In the genomic region with DNA sequence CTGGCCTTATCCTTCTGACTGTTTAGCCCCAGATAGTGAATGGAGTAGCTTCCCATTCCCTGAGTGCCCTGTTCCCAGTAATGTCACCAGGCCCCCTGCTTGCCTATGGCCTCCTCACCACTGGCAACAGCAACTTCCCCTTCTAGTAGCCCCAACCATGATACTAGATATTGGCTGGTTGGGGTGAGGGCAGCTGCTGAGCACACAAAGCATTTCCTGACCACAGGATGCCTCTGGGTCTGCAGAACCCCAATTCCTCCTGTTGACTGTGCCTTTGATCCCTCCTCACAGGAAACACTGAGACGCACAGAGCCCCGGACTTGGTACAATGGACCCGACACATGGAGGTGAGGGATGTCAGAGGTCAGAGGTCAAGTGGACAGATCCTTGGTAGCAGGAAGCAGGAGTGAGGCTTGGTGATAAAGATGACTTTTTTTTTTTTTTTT, we compare ENCODE assay signal across 14 cellular contexts. TPM values are rescaled to one million over a fixed set of nuclear protein-coding genes. Genes with fewer than 3 reads are reported as not detected.
DNase-seq lines count a peak whose midpoint lies in the region; ATAC-seq, FAIRE-seq and TF ChIP-seq lines count a peak whose summit lies in the region.
"Had no signal": no experiment of that assay in that cellular context is flagged by ENCODE, and none has a peak within 500 bp of the region (broad histone marks: within the 10 kb centered on the region; RNA-seq: fewer than 3 reads in every experiment).

No MANE protein-coding gene starts in this region.

- FAIRE-seq in GM12891 (lab: Jason Lieb, UNC): peak; percentile 20
- FAIRE-seq: G401.6 had no signal

- no peaks in the 10 kb centered on the region for H3K27me3 Mint-ChIP-seq in activated naive CD8-positive, alpha-beta T cell
- H3K27me3 Mint-ChIP-seq: progenitor cell of endocrine pancreas had no signal

- peaks cover 48% of the 10 kb centered on the region for H3K4me1 Mint-ChIP-seq in activated naive CD8-positive, alpha-beta T cell (ENCODE audit: low read depth)

- H3K27ac Mint-ChIP-seq in activated naive CD8-positive, alpha-beta T cell: peak overlapping the region; percentile 64
- H3K27ac Mint-ChIP-seq: progenitor cell of endocrine pancreas, WTC11 had no signal

- no peak for TF ChIP-seq CTCF in NB4 (IDR thresholded peaks at IDR 0.05; ENCODE audit: low read depth, low read length)

- H3K4me3 ChIP-seq in NB4 (ENCODE audit: low read depth, low read length): no peak overlapping the region
- H3K4me3 ChIP-seq: esophagus muscularis mucosa had no signal

- DNase-seq in GM12891 (ENCODE audit: insufficient read length, low spot score) (no peak), NB4 (ENCODE audit: low read depth) (peak; percentile 83), myocyte (ENCODE audit: low read depth) (peak; percentile 66), NAMALWA (ENCODE audit: low spot score) (no peak)
- DNase-seq: NCI-H82 had no signal

- no peaks in the 10 kb centered on the region for H3K36me3 Mint-ChIP-seq in activated naive CD8-positive, alpha-beta T cell
- H3K36me3 Mint-ChIP-seq: WTC11 had no signal

- no peaks in the 10 kb centered on the region for H3K9me3 Mint-ChIP-seq in activated naive CD8-positive, alpha-beta T cell (ENCODE audit: low read depth)
- H3K9me3 Mint-ChIP-seq: WTC11 had no signal

- TF ChIP-seq POLR2A in GM12891 (IDR thresholded peaks at IDR 0.05; ENCODE audit: low read depth, low read length) (no peak), NB4 (IDR thresholded peaks at IDR 0.05; ENCODE audit: extremely low read depth, insufficient read length) (no peak)

- ATAC-seq in GM18868 (IDR thresholded peaks at IDR 0.05; ENCODE audit: unreplicated experiment) (no peak), HG03097 (IDR thresholded peaks at IDR 0.05; ENCODE audit: low FRiP score, unreplicated experiment) (no peak), HG02642 (IDR thresholded peaks at IDR 0.05; ENCODE audit: poor library complexity, unreplicated experiment) (no peak)
- ATAC-seq: WTC11 had no signal

- H3K4me3 Mint-ChIP-seq in activated naive CD8-positive, alpha-beta T cell: peak overlapping the region; percentile 35
- H3K4me3 Mint-ChIP-seq: WTC11 had no signal

TF ChIP-seq in GM12891, 5 proteins besides CTCF, POLR2A, EP300 and RAD21:
- TF ChIP-seq POU2F2 (IDR thresholded peaks at IDR 0.05; ENCODE audit: low read depth, low read length) (no peak), TAF1 (IDR thresholded peaks at IDR 0.05; ENCODE audit: low read depth, low read length) (no peak), SPI1 (IDR thresholded peaks at IDR 0.05; ENCODE audit: low read depth, low read length) (no peak), PAX5 (IDR thresholded peaks at IDR 0.05; ENCODE audit: insufficient read depth, low read length, severe bottlenecking) (no peak), POLR2AphosphoS5 (IDR thresholded peaks at IDR 0.05; ENCODE audit: low read depth, low read length) (no peak)
TF ChIP-seq in GM12891: peak in this region for 0.

RNA-seq across cellular contexts. Expression of gene SOAT2, which starts 0.6 kb away (rescaled TPM):
- not detected for polyA plus RNA-seq in GM12891 (2012; ENCODE audit: low read depth, missing spikeins)
- total RNA-seq in myocyte: not detected in 2 replicates
- not detected for polyA plus RNA-seq in myocyte (2012)
- total RNA-seq: esophagus muscularis mucosa, kidney epithelial cell, WTC11 had no signal

RNA-seq across cellular contexts. Expression of gene IGFBP6, which starts 6.4 kb away (rescaled TPM):
- not detected for polyA plus RNA-seq in GM12891 (2012; ENCODE audit: low read depth, missing spikeins)
- 42.5 and 49.8 TPM in 2 replicates for total RNA-seq in myocyte
- polyA plus RNA-seq in myocyte (2012): 17.4 TPM

RNA-seq across cellular contexts. Expression of gene SPRYD3, which starts 24.7 kb away (rescaled TPM):
- 13.4 TPM for polyA plus RNA-seq in GM12891 (2012; ENCODE audit: low read depth, missing spikeins)
- total RNA-seq in myocyte: 25.7 and 35.7 TPM in 2 replicates
- polyA plus RNA-seq in myocyte (2012): 60.9 TPM

RNA-seq across cellular contexts. Expression of gene TNS2, which starts 54.0 kb away (rescaled TPM):
- polyA plus RNA-seq in GM12891 (2012; ENCODE audit: low read depth, missing spikeins): 0.32 TPM
- 43.8 and 59.8 TPM in 2 replicates for total RNA-seq in myocyte
- 43.4 TPM for polyA plus RNA-seq in myocyte (2012)

Comparison
In these comparisons a context has a peak if more than half of its experiments do, and no peak if none do; other contexts are left out.
1. DNase-seq: peak in NB4 (single experiment) and myocyte (single experiment); none in GM12891 (single experiment) and NAMALWA (single experiment).